ENCODE assay signal across 19 cellular contexts in the genomic region with DNA sequence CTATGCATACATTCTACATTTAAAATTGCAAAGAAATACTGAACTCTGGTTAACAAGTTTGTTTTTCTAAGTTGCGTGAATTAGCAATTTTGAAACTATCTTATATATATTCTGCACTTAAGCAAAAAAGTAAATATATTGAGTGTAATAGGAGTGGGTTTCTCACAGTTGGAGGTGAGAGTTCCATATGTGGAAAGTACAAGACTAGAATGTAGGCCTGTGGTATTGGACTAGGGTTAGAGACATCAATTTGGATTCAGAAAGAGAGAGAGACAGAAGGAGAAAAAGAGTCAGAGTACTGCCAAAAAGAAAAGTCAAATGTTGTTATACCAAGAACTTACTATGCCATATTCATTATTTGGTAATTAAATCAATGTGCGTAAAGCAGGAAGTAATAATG. TPM values are rescaled to one million over a fixed set of nuclear protein-coding genes. Genes with fewer than 3 reads are reported as not detected.
DNase-seq lines count a peak whose midpoint lies in the region; ATAC-seq and TF ChIP-seq lines count a peak whose summit lies in the region.
"Had no signal": no experiment of that assay in that cellular context is flagged by ENCODE, and none has a peak within 500 bp of the region (broad histone marks: within the 10 kb centered on the region; RNA-seq: fewer than 3 reads in every experiment).

No MANE protein-coding gene starts in this region.

- H3K4me1 Mint-ChIP-seq in Calu3 (ENCODE audit: low read depth, unreplicated experiment): peaks cover 58% of the 10 kb centered on the region

- TF ChIP-seq CTCF in Calu3 (IDR thresholded peaks at IDR 0.05; ENCODE audit: unreplicated experiment) (no peak), OCI-LY1 (IDR thresholded peaks at IDR 0.05; ENCODE audit: low read length) (no peak)

- H3K27ac ChIP-seq in OCI-LY1 (ENCODE audit: low read depth, low read length, poor library complexity, severe bottlenecking) (no peak overlapping the region), right cardiac atrium (ENCODE audit: low read length) (no peak overlapping the region)

- H2AFZ ChIP-seq in OCI-LY1 (ENCODE audit: low read length): peak overlapping the region; percentile 8; the same call in 1 of the 2 replicates

- H3K4me3 Mint-ChIP-seq in Calu3 (ENCODE audit: low read depth, unreplicated experiment): no peak overlapping the region
- H3K4me3 Mint-ChIP-seq: CD4-positive, alpha-beta T cell had no signal

- H3K9me3 ChIP-seq in OCI-LY1 (ENCODE audit: low read length): no peaks in the 10 kb centered on the region
- H3K9me3 ChIP-seq in right cardiac atrium (ENCODE audit: control insufficient read depth, low read length): no peaks in the 10 kb centered on the region
- H3K9me3 ChIP-seq: BE2C, Caco-2 had no signal

- intact Hi-C loops in Calu3 (cut with micrococcal nuclease; ENCODE audit: unreplicated experiment) (no loop called here), right cardiac atrium (cut with DNase I) (no loop called here)

- no TSS peak for BruUV-seq in Calu3 (replicated peaks; lab: Mats Ljungman, UMichigan)

- no peaks in the 10 kb centered on the region for H3K27me3 Mint-ChIP-seq in Calu3 (ENCODE audit: unreplicated experiment)
- H3K27me3 Mint-ChIP-seq: CD4-positive, alpha-beta T cell had no signal

- H3K4me2 ChIP-seq in OCI-LY1 (ENCODE audit: low read length): peak overlapping the region; percentile 7; the same call in 1 of the 2 replicates

- 93% methylated on average over 2 of the region's 2 CpGs for WGBS in right cardiac atrium

- DNase-seq in Calu3 (no peak), right cardiac atrium (no peak), AG08395 (ENCODE audit: low spot score) (no peak), HuH-7 (ENCODE audit: low spot score) (no peak)
- DNase-seq: BE2C; Caco-2; CD4-positive, alpha-beta T cell; DMS153; GOT3; NCI-H1105 treated with DMSO at 0.1 percent for 48 hours; NCI-H1694; NCI-H2081 treated with DMSO at 0.1 percent for 48 hours; NCI-H510A; NCI-H82; T-helper 2 cell had no signal

- CTCF ChIA-PET in Calu3 (lab: Charles Lee): interaction anchor here (1.1 kb wide), 1 partner anchor 18 kb away, joined by 4 read pairs; no protein-coding TSS in a partner anchor

- H3K36me3 ChIP-seq in OCI-LY1 (ENCODE audit: insufficient read depth, low read length): no peaks in the 10 kb centered on the region
- H3K36me3 ChIP-seq: BE2C had no signal

- ATAC-seq in GM19035 (IDR thresholded peaks at IDR 0.05; ENCODE audit: unreplicated experiment) (peak; percentile 32), HG03280 (IDR thresholded peaks at IDR 0.05; ENCODE audit: unreplicated experiment) (peak; percentile 35), right cardiac atrium (no peak), HG02588 (IDR thresholded peaks at IDR 0.05; ENCODE audit: unreplicated experiment) (no peak)

- no peaks in the 10 kb centered on the region for H4K20me1 ChIP-seq in OCI-LY1 (ENCODE audit: insufficient read depth, low read length)

- H3K36me3 Mint-ChIP-seq in Calu3 (ENCODE audit: insufficient read depth, unreplicated experiment): peaks cover 5% of the 10 kb centered on the region

- H3K9me3 Mint-ChIP-seq in Calu3 (ENCODE audit: low read depth, unreplicated experiment): peaks cover 5% of the 10 kb centered on the region
- H3K9me3 Mint-ChIP-seq: CD4-positive, alpha-beta T cell had no signal

- peak overlapping the region; percentile 23 for H3K27ac Mint-ChIP-seq in Calu3 (ENCODE audit: unreplicated experiment)
- H3K27ac Mint-ChIP-seq: CD4-positive, alpha-beta T cell had no signal

- peaks cover 15% of the 10 kb centered on the region for H3K4me1 ChIP-seq in OCI-LY1 (ENCODE audit: insufficient read depth, low read length, severe bottlenecking)
- H3K4me1 ChIP-seq in right cardiac atrium (ENCODE audit: control insufficient read depth, insufficient read depth, low read length): no peaks in the 10 kb centered on the region

- H3K27me3 ChIP-seq in OCI-LY1 (ENCODE audit: insufficient read depth, low read length) (no peaks in the 10 kb centered on the region), right cardiac atrium (ENCODE audit: control insufficient read depth, insufficient read depth) (no peaks in the 10 kb centered on the region)
- H3K27me3 ChIP-seq: BE2C had no signal

- H3K4me3 ChIP-seq in OCI-LY1 (ENCODE audit: low read depth, low read length, poor library complexity, severe bottlenecking) (no peak overlapping the region), right cardiac atrium (ENCODE audit: low read length) (no peak overlapping the region)

- H3K79me2 ChIP-seq in OCI-LY1 (ENCODE audit: insufficient read depth, low read length): no peaks in the 10 kb centered on the region

- H3K9me2 ChIP-seq in OCI-LY1 (ENCODE audit: low read depth, low read length): no peaks in the 10 kb centered on the region

- H3F3A ChIP-seq in OCI-LY1 (ENCODE audit: insufficient read depth, low read length): peaks cover 5% of the 10 kb centered on the region

- no peak overlapping the region for H3K9ac ChIP-seq in OCI-LY1 (ENCODE audit: low read length)

RNA-seq across cellular contexts. Expression of a gene that starts 47.3 kb away (rescaled TPM):
- total RNA-seq in Calu3 (2022): 157 and 183 TPM in 2 replicates
- 1 to 10 TPM; 3.6 to 5.1 (median 4.3) TPM for total RNA-seq in right cardiac atrium
- polyA plus RNA-seq in right cardiac atrium: 2.1 TPM
- total RNA-seq: CD4-positive, alpha-beta T cell had no signal

Comparison
In these comparisons a context has a peak if more than half of its experiments do, and no peak if none do; other contexts are left out.
1. ATAC-seq: peak in GM19035 (single experiment) and HG03280 (single experiment); none in right cardiac atrium (0 of 2) and HG02588 (single experiment).
2. RNA of a gene that starts 47.3 kb away (total RNA-seq): 157 to 183 TPM in Calu3; 3.6 to 5.1 TPM in right cardiac atrium; every median in the first group is over 10 times any median in the second.